In the genomic region with DNA sequence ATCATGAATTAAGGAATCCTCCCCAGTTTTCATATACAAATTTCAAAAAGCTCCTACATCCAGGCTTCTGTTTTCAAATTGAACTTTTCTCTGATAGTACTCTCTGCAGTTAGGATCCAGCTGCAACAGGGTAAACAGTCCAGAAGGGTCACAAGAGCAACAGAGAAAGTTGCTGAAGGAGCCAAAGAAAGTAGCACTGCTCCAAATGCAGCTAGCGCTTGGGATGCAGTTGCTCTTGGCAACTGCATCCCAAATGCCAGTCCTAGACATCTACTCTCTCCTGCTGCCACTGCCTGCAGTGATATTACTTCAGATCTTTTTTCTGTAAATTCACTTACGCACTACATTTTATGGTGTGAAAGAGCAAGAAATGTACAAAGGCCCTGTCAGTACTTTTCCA, we compare ENCODE assay signal across 1 cellular context.
TF ChIP-seq lines count a peak whose summit lies in the region.

No MANE protein-coding gene starts in this region.

TF ChIP-seq in HepG2, 621 proteins besides CTCF, POLR2A, EP300 and RAD21 (continued from another document):
- TF ChIP-seq, protein P1, sequence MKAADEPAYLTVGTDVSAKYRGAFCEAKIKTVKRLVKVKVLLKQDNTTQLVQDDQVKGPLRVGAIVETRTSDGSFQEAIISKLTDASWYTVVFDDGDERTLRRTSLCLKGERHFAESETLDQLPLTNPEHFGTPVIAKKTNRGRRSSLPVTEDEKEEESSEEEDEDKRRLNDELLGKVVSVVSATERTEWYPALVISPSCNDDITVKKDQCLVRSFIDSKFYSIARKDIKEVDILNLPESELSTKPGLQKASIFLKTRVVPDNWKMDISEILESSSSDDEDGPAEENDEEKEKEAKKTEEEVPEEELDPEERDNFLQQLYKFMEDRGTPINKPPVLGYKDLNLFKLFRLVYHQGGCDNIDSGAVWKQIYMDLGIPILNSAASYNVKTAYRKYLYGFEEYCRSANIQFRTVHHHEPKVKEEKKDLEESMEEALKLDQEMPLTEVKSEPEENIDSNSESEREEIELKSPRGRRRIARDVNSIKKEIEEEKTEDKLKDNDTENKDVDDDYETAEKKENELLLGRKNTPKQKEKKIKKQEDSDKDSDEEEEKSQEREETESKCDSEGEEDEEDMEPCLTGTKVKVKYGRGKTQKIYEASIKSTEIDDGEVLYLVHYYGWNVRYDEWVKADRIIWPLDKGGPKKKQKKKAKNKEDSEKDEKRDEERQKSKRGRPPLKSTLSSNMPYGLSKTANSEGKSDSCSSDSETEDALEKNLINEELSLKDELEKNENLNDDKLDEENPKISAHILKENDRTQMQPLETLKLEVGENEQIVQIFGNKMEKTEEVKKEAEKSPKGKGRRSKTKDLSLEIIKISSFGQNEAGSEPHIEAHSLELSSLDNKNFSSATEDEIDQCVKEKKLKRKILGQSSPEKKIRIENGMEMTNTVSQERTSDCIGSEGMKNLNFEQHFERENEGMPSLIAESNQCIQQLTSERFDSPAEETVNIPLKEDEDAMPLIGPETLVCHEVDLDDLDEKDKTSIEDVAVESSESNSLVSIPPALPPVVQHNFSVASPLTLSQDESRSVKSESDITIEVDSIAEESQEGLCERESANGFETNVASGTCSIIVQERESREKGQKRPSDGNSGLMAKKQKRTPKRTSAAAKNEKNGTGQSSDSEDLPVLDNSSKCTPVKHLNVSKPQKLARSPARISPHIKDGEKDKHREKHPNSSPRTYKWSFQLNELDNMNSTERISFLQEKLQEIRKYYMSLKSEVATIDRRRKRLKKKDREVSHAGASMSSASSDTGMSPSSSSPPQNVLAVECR (CRISPR knock-in tag; IDR thresholded peaks at IDR 0.05; ENCODE audit: borderline replicate concordance): no peak
- TF ChIP-seq SMARCC2 (IDR thresholded peaks at IDR 0.05) (no peak), SRY (CRISPR knock-in tag; IDR thresholded peaks at IDR 0.05) (no peak), ZNF468 (CRISPR knock-in tag; IDR thresholded peaks at IDR 0.05) (no peak), TEAD2 (CRISPR knock-in tag; IDR thresholded peaks at IDR 0.05) (no peak)
